In the genomic region with DNA sequence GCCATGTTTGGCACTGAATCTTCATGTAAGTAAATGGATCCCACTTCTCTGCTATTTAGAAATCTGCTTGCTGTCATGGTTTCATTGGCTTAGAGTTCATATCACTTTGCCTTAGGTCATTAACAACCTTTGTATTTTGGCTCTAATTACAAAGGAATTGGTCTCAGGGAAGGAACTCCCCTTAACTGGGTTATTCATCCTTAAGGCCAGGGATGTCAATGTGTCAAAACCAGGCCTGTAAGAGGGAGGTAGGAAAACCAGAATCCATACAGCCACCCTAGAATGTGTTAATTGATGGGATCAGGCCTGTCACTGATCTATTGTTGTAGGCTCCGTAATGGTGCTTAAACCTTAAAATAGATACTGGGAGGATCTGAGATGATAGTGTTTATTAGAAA, we compare ENCODE assay signal across 9 cellular contexts.
DNase-seq lines count a peak whose midpoint lies in the region; ATAC-seq, FAIRE-seq and TF ChIP-seq lines count a peak whose summit lies in the region.
"Had no signal": no experiment of that assay in that cellular context is flagged by ENCODE, and none has a peak within 500 bp of the region (broad histone marks: within the 10 kb centered on the region; RNA-seq: fewer than 3 reads in every experiment).

No MANE protein-coding gene starts in this region.

- DNase-seq in DMS79 treated with DMSO at 0.1 percent for 48 hours (lab: John Stamatoyannopoulos, UW): peak; percentile 92
- peak; percentile 47 for DNase-seq in NCI-H524 treated with DMSO at 0.1 percent for 48 hours (lab: John Stamatoyannopoulos, UW)
- DNase-seq in fibroblast of lung (ENCODE audit: low read depth in 2 of 2): no peak
- DNase-seq in pons (ENCODE audit: low spot score): peak; percentile 67
- no peak for DNase-seq in body of pancreas
- no peak for DNase-seq in activated CD4-positive, CD25-positive, alpha-beta regulatory T cell (lab: John Stamatoyannopoulos, UW)
- DNase-seq in HepG2 (ENCODE audit: low spot score): no peak
- DNase-seq: stimulated activated CD4-positive, alpha-beta T cell treated with anti-CD3 and anti-CD28 coated beads, Interleukin-4, amount 100 ng/mL, for 4 hours had no signal

- intact Hi-C loops in body of pancreas (cut with DNase I): no loop called here
- intact Hi-C loops in HepG2 (cut with micrococcal nuclease; ENCODE audit: unreplicated experiment): no loop called here

- TF ChIP-seq EP300 in HepG2 (IDR thresholded peaks at IDR 0.05; ENCODE audit: low read depth in 2 of 2, low read length in 2 of 2): no peak
- no peak for TF ChIP-seq EP300 in HepG2 (CRISPR knock-in tag; IDR thresholded peaks at IDR 0.05; ENCODE audit: borderline replicate concordance)

- ATAC-seq in body of pancreas: no peak
- ATAC-seq in HepG2: no peak
- ATAC-seq in HG02642 (IDR thresholded peaks at IDR 0.05; ENCODE audit: poor library complexity, unreplicated experiment): no peak

- no peaks in the 10 kb centered on the region for H3K36me3 ChIP-seq in fibroblast of lung (ENCODE audit: control insufficient read depth, insufficient read depth, low read length)
- no peaks in the 10 kb centered on the region for H3K36me3 ChIP-seq in body of pancreas (replicated peaks in 1 of 2; ENCODE audit: insufficient read depth in 1 of 2, low read depth in 2 of 2)
- no peaks in the 10 kb centered on the region for H3K36me3 ChIP-seq in HepG2 (replicated peaks in 1 of 2; ENCODE audit: control insufficient read depth in 1 of 2, insufficient read depth in 2 of 2, low read length in 2 of 2)

- H3K9ac ChIP-seq in fibroblast of lung (ENCODE audit: insufficient read depth, low read length) (no peak overlapping the region), HepG2 (ENCODE audit: insufficient read depth, low read depth, low read length) (no peak overlapping the region)

- TF ChIP-seq POLR2A in body of pancreas (IDR thresholded peaks at IDR 0.05): no peak
- TF ChIP-seq POLR2A in HepG2 (IDR thresholded peaks at IDR 0.05; ENCODE audit: insufficient read depth in 1 of 2, low read depth in 2 of 2, low read length in 2 of 2): no peak

- H2AFZ ChIP-seq in fibroblast of lung (ENCODE audit: low read length): peak overlapping the region; percentile 32
- H2AFZ ChIP-seq in HepG2 (ENCODE audit: low read length): no peak overlapping the region

- TF ChIP-seq CTCF in fibroblast of lung (conservative IDR thresholded peaks at IDR 0.05 in 1 of 2, IDR thresholded peaks at IDR 0.05 in 1 of 2; ENCODE audit: low read depth in 1 of 2, low read length in 2 of 2) (no peak), body of pancreas (IDR thresholded peaks at IDR 0.05) (no peak), HepG2 (CRISPR knock-in tag; IDR thresholded peaks at IDR 0.05) (no peak)

- in situ Hi-C loops in HepG2 (cut with HindIII; ENCODE audit: extremely low pct_ligation_motif_present, low pct_unique_long_range_greater_than_20kb): no loop called here

- FAIRE-seq in HepG2 (lab: Jason Lieb, UNC): no peak

- peak overlapping the region; percentile 44 for H3K27ac ChIP-seq in fibroblast of lung (ENCODE audit: insufficient read depth, low read length)
- peak overlapping the region in 1 of 4 donors; percentile 34 for H3K27ac ChIP-seq in body of pancreas
- no peak overlapping the region for H3K27ac ChIP-seq in HepG2 (ENCODE audit: extremely low read length, insufficient read depth, low read length)

- POLR2A ChIA-PET in HepG2 (lab: Yijun Ruan, JAX): no interaction called here

- no peaks in the 10 kb centered on the region for H3K27me3 ChIP-seq in fibroblast of lung (ENCODE audit: control insufficient read depth, insufficient read depth, low read length)
- H3K27me3 ChIP-seq in body of pancreas: no peaks in the 10 kb centered on the region
- no peaks in the 10 kb centered on the region for H3K27me3 ChIP-seq in HepG2 (ENCODE audit: control insufficient read depth in 1 of 2, insufficient read depth in 2 of 2, low read length in 2 of 2)

- no peak for TF ChIP-seq RAD21 in HepG2 (CRISPR knock-in tag; IDR thresholded peaks at IDR 0.05)

- peak overlapping the region; percentile 12 to 57 (median 37) for H3K4me3 ChIP-seq in fibroblast of lung (replicated peaks in 1 of 4; ENCODE audit: control extremely low read depth in 1 of 4, insufficient read depth in 1 of 4, low read depth in 3 of 4, low read length in 4 of 4)
- no peak overlapping the region for H3K4me3 ChIP-seq in body of pancreas
- H3K4me3 ChIP-seq in HepG2 (replicated peaks in 1 of 3; ENCODE audit: insufficient read depth in 1 of 3, low read depth in 2 of 3, low read length in 3 of 3): no peak overlapping the region

- WGBS in body of pancreas, 2 donors: 57 to 79% methylated on average over 1 of the region's 1 CpG
- 100% methylated on average over 1 of the region's 1 CpG for WGBS in HepG2 (ENCODE audit: low lambda C conversion rate)

- H3K9me3 ChIP-seq in fibroblast of lung (ENCODE audit: control insufficient read depth, insufficient read depth, low read depth, low read length): no peaks in the 10 kb centered on the region
- no peaks in the 10 kb centered on the region for H3K9me3 ChIP-seq in body of pancreas
- no peaks in the 10 kb centered on the region for H3K9me3 ChIP-seq in HepG2 (ENCODE audit: low read length)

- H4K20me1 ChIP-seq in fibroblast of lung (ENCODE audit: control insufficient read depth, extremely low read depth, insufficient read depth, low read length) (no peaks in the 10 kb centered on the region), HepG2 (ENCODE audit: insufficient read depth, low read length) (no peaks in the 10 kb centered on the region)

- H3K4me1 ChIP-seq in fibroblast of lung (ENCODE audit: control insufficient read depth, extremely low read depth, insufficient read depth, low read length) (peaks cover 8% of the 10 kb centered on the region), body of pancreas (peaks cover 6% of the 10 kb centered on the region), HepG2 (ENCODE audit: insufficient read depth, low read length) (no peaks in the 10 kb centered on the region)

- H3K4me2 ChIP-seq in fibroblast of lung (ENCODE audit: extremely low read depth, insufficient read depth, low read length): peak overlapping the region; percentile 90
- H3K4me2 ChIP-seq in HepG2 (ENCODE audit: low read depth, low read length): no peak overlapping the region

- CTCF ChIA-PET in HepG2 (lab: Yijun Ruan, JAX; ENCODE audit: low intra/inter-chr PET ratio, low total read pairs): no interaction called here

- BruUV-seq in HepG2 (replicated peaks; lab: Mats Ljungman, UMichigan): no TSS peak

- H3K79me2 ChIP-seq in fibroblast of lung (ENCODE audit: control insufficient read depth, insufficient read depth, low read length) (no peaks in the 10 kb centered on the region), HepG2 (ENCODE audit: insufficient read depth, low read length) (peaks cover 2% of the 10 kb centered on the region)

TF ChIP-seq in HepG2, 621 proteins besides CTCF, POLR2A, EP300 and RAD21:
- TF ChIP-seq, protein P1, sequence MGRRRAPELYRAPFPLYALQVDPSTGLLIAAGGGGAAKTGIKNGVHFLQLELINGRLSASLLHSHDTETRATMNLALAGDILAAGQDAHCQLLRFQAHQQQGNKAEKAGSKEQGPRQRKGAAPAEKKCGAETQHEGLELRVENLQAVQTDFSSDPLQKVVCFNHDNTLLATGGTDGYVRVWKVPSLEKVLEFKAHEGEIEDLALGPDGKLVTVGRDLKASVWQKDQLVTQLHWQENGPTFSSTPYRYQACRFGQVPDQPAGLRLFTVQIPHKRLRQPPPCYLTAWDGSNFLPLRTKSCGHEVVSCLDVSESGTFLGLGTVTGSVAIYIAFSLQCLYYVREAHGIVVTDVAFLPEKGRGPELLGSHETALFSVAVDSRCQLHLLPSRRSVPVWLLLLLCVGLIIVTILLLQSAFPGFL (CRISPR knock-in tag; IDR thresholded peaks at IDR 0.05): no peak
- no peak for TF ChIP-seq PCBP1 (IDR thresholded peaks at IDR 0.05; ENCODE audit: borderline replicate concordance, low read depth, low read length)
- no peak for TF ChIP-seq GFI1 (CRISPR knock-in tag; IDR thresholded peaks at IDR 0.05; ENCODE audit: borderline replicate concordance)
- TF ChIP-seq FOXP1 (IDR thresholded peaks at IDR 0.05): no peak
- no peak for TF ChIP-seq FOXP1 (CRISPR knock-in tag; IDR thresholded peaks at IDR 0.05)
- no peak for TF ChIP-seq ZNF10 (CRISPR knock-in tag; IDR thresholded peaks at IDR 0.05; ENCODE audit: borderline replicate concordance, low read depth)
- no peak for TF ChIP-seq ZNF629 (CRISPR knock-in tag; conservative IDR thresholded peaks at IDR 0.05)
- TF ChIP-seq BCL6 (CRISPR knock-in tag; IDR thresholded peaks at IDR 0.05): no peak
- no peak for TF ChIP-seq RARG (CRISPR knock-in tag; IDR thresholded peaks at IDR 0.05; ENCODE audit: low read depth)
- TF ChIP-seq PHF20 (CRISPR knock-in tag; IDR thresholded peaks at IDR 0.05): no peak
- no peak for TF ChIP-seq ZNF850 (CRISPR knock-in tag; conservative IDR thresholded peaks at IDR 0.05)
- TF ChIP-seq SIX1 (CRISPR knock-in tag; IDR thresholded peaks at IDR 0.05; ENCODE audit: borderline replicate concordance): no peak
- TF ChIP-seq, protein P2, sequence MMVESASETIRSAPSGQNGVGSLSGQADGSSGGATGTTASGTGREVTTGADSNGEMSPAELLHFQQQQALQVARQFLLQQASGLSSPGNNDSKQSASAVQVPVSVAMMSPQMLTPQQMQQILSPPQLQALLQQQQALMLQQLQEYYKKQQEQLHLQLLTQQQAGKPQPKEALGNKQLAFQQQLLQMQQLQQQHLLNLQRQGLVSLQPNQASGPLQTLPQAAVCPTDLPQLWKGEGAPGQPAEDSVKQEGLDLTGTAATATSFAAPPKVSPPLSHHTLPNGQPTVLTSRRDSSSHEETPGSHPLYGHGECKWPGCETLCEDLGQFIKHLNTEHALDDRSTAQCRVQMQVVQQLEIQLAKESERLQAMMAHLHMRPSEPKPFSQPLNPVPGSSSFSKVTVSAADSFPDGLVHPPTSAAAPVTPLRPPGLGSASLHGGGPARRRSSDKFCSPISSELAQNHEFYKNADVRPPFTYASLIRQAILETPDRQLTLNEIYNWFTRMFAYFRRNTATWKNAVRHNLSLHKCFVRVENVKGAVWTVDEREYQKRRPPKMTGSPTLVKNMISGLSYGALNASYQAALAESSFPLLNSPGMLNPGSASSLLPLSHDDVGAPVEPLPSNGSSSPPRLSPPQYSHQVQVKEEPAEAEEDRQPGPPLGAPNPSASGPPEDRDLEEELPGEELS (CRISPR knock-in tag; IDR thresholded peaks at IDR 0.05): no peak
- TF ChIP-seq NR3C1 (CRISPR knock-in tag; IDR thresholded peaks at IDR 0.05): no peak

Comparison
In these comparisons a context has a peak if more than half of its experiments do, and no peak if none do; other contexts are left out.
1. DNase-seq: peak in DMS79 treated with DMSO at 0.1 percent for 48 hours (single experiment), NCI-H524 treated with DMSO at 0.1 percent for 48 hours (single experiment) and pons (single experiment); none in fibroblast of lung (0 of 2), body of pancreas (0 of 4), activated CD4-positive, CD25-positive, alpha-beta regulatory T cell (0 of 4) and HepG2 (single experiment).
2. H3K4me3 ChIP-seq: peak in fibroblast of lung (4 of 4); none in body of pancreas (0 of 2) and HepG2 (0 of 3).